ENCODE assay signal across 8 cellular contexts in genomic region chr2:165795011-165795410, GRCh38. TPM values are rescaled to one million over a fixed set of nuclear protein-coding genes. Genes with fewer than 3 reads are reported as not detected.
DNase-seq lines count a peak whose midpoint lies in the region; TF ChIP-seq lines count a peak whose summit lies in the region.

No MANE protein-coding gene starts in this region.

- H3K4me1 ChIP-seq in duodenal mucosa (ENCODE audit: control insufficient read depth in 1 of 2, insufficient read depth in 2 of 2, low read length in 2 of 2) (peaks cover 9 to 26% of the 10 kb centered on the region in 2 donors), sigmoid colon (peaks cover 0 to 18% (median 14%) of the 10 kb centered on the region in 4 donors)

- TF ChIP-seq EP300 in sigmoid colon (IDR thresholded peaks at IDR 0.05): no peak

- H3K27ac ChIP-seq in HL-60 (replicated peaks) (peak overlapping the region; percentile 90), duodenal mucosa (ENCODE audit: low read depth, low read length) (peak overlapping the region; percentile 97), sigmoid colon (peak overlapping the region in 1 of 4 donors; percentile 43)

- H3K9me3 ChIP-seq in duodenal mucosa (ENCODE audit: control insufficient read depth in 1 of 2, low read length in 2 of 2) (no peaks in the 10 kb centered on the region), sigmoid colon (no peaks in the 10 kb centered on the region)

- peak overlapping the region; percentile 95 to 99 for H3K9ac ChIP-seq in duodenal mucosa (ENCODE audit: low read depth in 1 of 2, low read length in 2 of 2)

- 7 to 36% methylated on average over 2 of the region's 2 CpGs for WGBS in sigmoid colon, 2 donors

- DNase-seq in SIG-M5 treated with dmso at 0.1 percent for 504 hours (lab: John Stamatoyannopoulos, UW; ENCODE audit: unreplicated experiment) (peak; percentile 28), SIG-M5 (lab: John Stamatoyannopoulos, UW) (no peak), HL-60 (ENCODE audit: low read depth in 1 of 2, low spot score in 1 of 2) (no peak), sigmoid colon (no peak), NCI-H82 (lab: John Stamatoyannopoulos, UW) (no peak), HuH-7.5 (ENCODE audit: low spot score) (no peak), mucosa of gallbladder (ENCODE audit: low spot score) (no peak)

- H3K4me3 ChIP-seq in HL-60 (replicated peaks; ENCODE audit: insufficient read depth, low read length) (peak overlapping the region; percentile 97), duodenal mucosa (ENCODE audit: low read depth in 1 of 2, low read length in 2 of 2) (peak overlapping the region; percentile 89 to 96), sigmoid colon (peak overlapping the region in 3 of 4 donors; percentile 37 to 52 (median 50))

- intact Hi-C loops in sigmoid colon (cut with DNase I): no loop called here

- TF ChIP-seq POLR2A in sigmoid colon (IDR thresholded peaks at IDR 0.05): no peak

- H3K27me3 ChIP-seq in HL-60 (ENCODE audit: insufficient read depth, poor library complexity, severe bottlenecking) (no peaks in the 10 kb centered on the region), duodenal mucosa (ENCODE audit: control insufficient read depth in 1 of 2, insufficient read depth in 2 of 2, low read length in 2 of 2) (no peaks in the 10 kb centered on the region), sigmoid colon (peaks cover 6 to 29% (median 14%) of the 10 kb centered on the region in 3 donors)

- H3K36me3 ChIP-seq in duodenal mucosa (ENCODE audit: control insufficient read depth in 1 of 2, insufficient read depth in 2 of 2, low read length in 2 of 2) (no peaks in the 10 kb centered on the region), sigmoid colon (no peaks in the 10 kb centered on the region)

- no peak for TF ChIP-seq CTCF in HL-60 (IDR thresholded peaks at IDR 0.05; ENCODE audit: insufficient read depth, low read length)
- TF ChIP-seq CTCF in sigmoid colon (IDR thresholded peaks at IDR 0.05): no peak

RNA-seq across cellular contexts. Expression of gene GALNT3, which starts 1.0 kb away (rescaled TPM):
- total RNA-seq in sigmoid colon (1 to 10 TPM in 1 of 4 donors, under 1 TPM in 3; 0.16 to 1.1 (median 0.62) TPM), mucosa of gallbladder (96.6 TPM)
- polyA plus RNA-seq in sigmoid colon: 10 to 100 TPM; 16.6 to 33.5 (median 18.6) TPM

Comparison
In these comparisons a context has a peak if more than half of its experiments do, and no peak if none do; other contexts are left out.
1. RNA of gene GALNT3, which starts 1.0 kb away (total RNA-seq): 96.6 TPM in mucosa of gallbladder (single experiment); 0.16 to 1.1 TPM in sigmoid colon; every median in the first group is over 10 times any median in the second.
2. Peak in every context shown above with its lines, with median percentiles within 50 percentile points of each other: H3K4me3 ChIP-seq.